In the genomic region with DNA sequence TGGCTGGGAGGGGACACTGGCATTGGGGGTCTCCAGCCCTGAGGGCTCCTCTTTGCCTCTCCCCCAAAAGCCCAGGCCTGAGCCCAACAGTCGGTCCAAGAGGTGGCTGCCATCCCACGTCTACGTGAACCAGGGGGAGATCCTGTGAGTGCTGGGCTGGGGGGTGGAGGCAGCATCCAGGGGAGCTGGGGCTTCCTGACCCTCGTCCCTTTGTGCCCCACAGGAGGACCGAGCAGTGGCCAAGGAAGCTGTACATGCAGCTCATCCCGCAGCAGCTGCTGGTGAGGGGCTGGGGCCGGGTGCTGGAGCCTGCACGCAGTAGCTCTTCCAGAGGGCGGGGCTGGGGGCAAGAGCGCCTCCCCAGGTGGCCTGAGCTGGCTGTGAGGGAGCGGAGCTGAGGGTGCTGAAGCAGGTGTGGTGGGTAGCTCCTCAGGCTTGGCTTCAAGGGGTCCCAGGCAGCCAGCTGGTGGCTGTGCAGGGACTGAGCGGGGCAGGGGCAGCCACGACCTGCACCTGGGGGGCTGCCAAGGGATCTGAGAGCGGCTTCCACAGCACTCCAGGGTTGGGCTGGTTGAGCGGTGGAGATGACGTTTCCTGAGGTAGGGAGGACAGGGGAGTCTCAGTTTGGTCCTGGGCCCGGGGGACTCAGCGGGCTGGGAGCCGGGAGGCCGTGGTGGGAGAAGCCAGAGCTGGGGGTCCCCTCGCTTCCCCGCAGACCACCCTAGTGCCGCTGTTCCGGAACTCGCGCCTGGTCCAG, we compare ENCODE assay signal across 14 cellular contexts. TPM values are rescaled to one million over a fixed set of nuclear protein-coding genes. Genes with fewer than 3 reads are reported as not detected.
DNase-seq lines count a peak whose midpoint lies in the region; ATAC-seq and TF ChIP-seq lines count a peak whose summit lies in the region.
"Had no signal": no experiment of that assay in that cellular context is flagged by ENCODE, and none has a peak within 500 bp of the region (broad histone marks: within the 10 kb centered on the region; RNA-seq: fewer than 3 reads in every experiment).

No MANE protein-coding gene starts in this region.

- H3K36me3 ChIP-seq in trophoblast cell (ENCODE audit: control insufficient read depth in 1 of 2, insufficient read depth in 2 of 2, low read length in 2 of 2): peaks cover 81 to 88% of the 10 kb centered on the region in 2 experiments
- H3K36me3 ChIP-seq in hepatocyte (replicated peaks; ENCODE audit: insufficient read depth, low read depth): peaks cover 5% of the 10 kb centered on the region
- peaks cover 23% of the 10 kb centered on the region for H3K36me3 ChIP-seq in CD8-positive, alpha-beta T cell (ENCODE audit: insufficient read depth, low read length)

- H4K91ac ChIP-seq in trophoblast cell (ENCODE audit: low read depth, low read length): no peak overlapping the region

- ATAC-seq in natural killer cell: no peak
- ATAC-seq in CD8-positive, alpha-beta T cell: no peak

- intact Hi-C loops in natural killer cell (cut with micrococcal nuclease): no loop called here
- intact Hi-C loops in CD8-positive, alpha-beta T cell (cut with DNase I, micrococcal nuclease): no loop called here

- peaks cover 55% of the 10 kb centered on the region for H4K20me1 ChIP-seq in hepatocyte (ENCODE audit: insufficient read depth, poor library complexity, severe bottlenecking)

- no CpG with 5 or more reads among the region's 26 CpGs for WGBS in trophoblast cell (ENCODE audit: extremely low coverage, insufficient coverage, insufficient read length)
- WGBS in hepatocyte (ENCODE audit: low lambda C conversion rate, missing lambda C conversion rate): 95% methylated on average over 22 of the region's 26 CpGs

- no peak overlapping the region for H3K9ac ChIP-seq in trophoblast cell (ENCODE audit: low read length)

- H3K4me3 Mint-ChIP-seq in natural killer cell: no peak overlapping the region
- H3K4me3 Mint-ChIP-seq in CD8-positive, alpha-beta T cell: no peak overlapping the region
- H3K4me3 Mint-ChIP-seq: activated CD4-positive, alpha-beta memory T cell treated with anti-CD3 and anti-CD28 coated beads, Interleukin-2, amount 10 ng/mL, durations not matched to agents 7 days and 5 days; CD14-positive monocyte; mesothelial cell of epicardium had no signal

- H3K14ac ChIP-seq in trophoblast cell (ENCODE audit: low read length): no peak overlapping the region

- H3K4me3 ChIP-seq in GM12865 (ENCODE audit: low read depth, low read length) (no peak overlapping the region), trophoblast cell (ENCODE audit: low read depth, low read length) (no peak overlapping the region), hepatocyte (no peak overlapping the region)
- H3K4me3 ChIP-seq in CD8-positive, alpha-beta T cell (ENCODE audit: low read depth, low read length): no peak overlapping the region

- H3K27ac ChIP-seq in cingulate gyrus (ENCODE audit: low read depth, low read length): peak overlapping the region; percentile 54
- no peak overlapping the region for H3K27ac ChIP-seq in trophoblast cell (ENCODE audit: low read depth, low read length)
- H3K27ac ChIP-seq in hepatocyte: no peak overlapping the region
- H3K27ac ChIP-seq in CD8-positive, alpha-beta T cell (ENCODE audit: low read depth, low read length): no peak overlapping the region

- H3K4me1 ChIP-seq in trophoblast cell (ENCODE audit: control insufficient read depth in 1 of 2, insufficient read depth in 2 of 2, low read length in 2 of 2): peaks cover 0 to 8% of the 10 kb centered on the region in 2 experiments
- peaks cover 6% of the 10 kb centered on the region for H3K4me1 ChIP-seq in hepatocyte (ENCODE audit: insufficient read depth)
- peaks cover 2% of the 10 kb centered on the region for H3K4me1 ChIP-seq in CD8-positive, alpha-beta T cell (ENCODE audit: insufficient read depth, low read length)

- CTCF ChIA-PET in CD8-positive, alpha-beta T cell (lab: Charles Lee): no interaction called here

- H3K36me3 Mint-ChIP-seq in natural killer cell: no peaks in the 10 kb centered on the region
- peaks cover 43% of the 10 kb centered on the region for H3K36me3 Mint-ChIP-seq in CD8-positive, alpha-beta T cell

- no peak overlapping the region for H2BK5ac ChIP-seq in trophoblast cell (ENCODE audit: low read depth, low read length, poor library complexity)

- H3K9me3 Mint-ChIP-seq in natural killer cell: no peaks in the 10 kb centered on the region
- no peaks in the 10 kb centered on the region for H3K9me3 Mint-ChIP-seq in CD8-positive, alpha-beta T cell
- H3K9me3 Mint-ChIP-seq: activated CD4-positive, alpha-beta memory T cell treated with anti-CD3 and anti-CD28 coated beads, Interleukin-2, amount 10 ng/mL, durations not matched to agents 7 days and 5 days; CD14-positive monocyte; mesothelial cell of epicardium had no signal

- no peaks in the 10 kb centered on the region for H3K9me3 ChIP-seq in trophoblast cell (ENCODE audit: insufficient read depth, low read depth, low read length)
- no peaks in the 10 kb centered on the region for H3K9me3 ChIP-seq in hepatocyte (ENCODE audit: low read depth)
- H3K9me3 ChIP-seq in CD8-positive, alpha-beta T cell (ENCODE audit: low read length): no peaks in the 10 kb centered on the region

- no peak overlapping the region for H3K23ac ChIP-seq in trophoblast cell (ENCODE audit: low read length)

- no peak overlapping the region for H2BK12ac ChIP-seq in trophoblast cell (ENCODE audit: low read length)

- H3K27me3 ChIP-seq in trophoblast cell (ENCODE audit: insufficient read depth, low read length): no peaks in the 10 kb centered on the region
- H3K27me3 ChIP-seq in hepatocyte: no peaks in the 10 kb centered on the region
- H3K27me3 ChIP-seq in CD8-positive, alpha-beta T cell (ENCODE audit: insufficient read depth, low read length): no peaks in the 10 kb centered on the region

- H2BK120ac ChIP-seq in trophoblast cell (ENCODE audit: insufficient read depth, low read length, poor library complexity): no peak overlapping the region

- no peak overlapping the region for H4K8ac ChIP-seq in trophoblast cell (ENCODE audit: low read depth, low read length)

- H3K27me3 Mint-ChIP-seq in natural killer cell (ENCODE audit: low read depth in 2 of 2): no peaks in the 10 kb centered on the region
- H3K27me3 Mint-ChIP-seq in CD8-positive, alpha-beta T cell (ENCODE audit: low read depth): no peaks in the 10 kb centered on the region
- H3K27me3 Mint-ChIP-seq: activated CD4-positive, alpha-beta memory T cell treated with anti-CD3 and anti-CD28 coated beads, Interleukin-2, amount 10 ng/mL, durations not matched to agents 7 days and 5 days had no signal

- H4K12ac ChIP-seq in trophoblast cell (ENCODE audit: low read depth, low read length): peak overlapping the region; percentile 16

- DNase-seq in GM12865 (ENCODE audit: low read depth): peak; percentile 6
- DNase-seq in HuH-7.5 (ENCODE audit: low spot score): peak; percentile 52
- no peak for DNase-seq in trophoblast cell
- DNase-seq in natural killer cell: no peak
- DNase-seq in NCI-H2029 (lab: John Stamatoyannopoulos, UW): no peak
- DNase-seq in hepatocyte (ENCODE audit: low spot score): no peak
- DNase-seq in CD8-positive, alpha-beta T cell: no peak
- DNase-seq: activated CD4-positive, alpha-beta memory T cell treated with anti-CD3 and anti-CD28 coated beads, Interleukin-2, amount 10 ng/mL, durations not matched to agents 7 days and 5 days; activated naive CD4-positive, alpha-beta T cell; NCI-H187 treated with DMSO at 0.1 percent for 48 hours; T-helper 1 cell had no signal

- peaks cover 0 to under 1% of the 10 kb centered on the region in 2 donors for H3K4me1 Mint-ChIP-seq in natural killer cell
- peaks cover 6% of the 10 kb centered on the region for H3K4me1 Mint-ChIP-seq in CD8-positive, alpha-beta T cell (ENCODE audit: low read depth)

- POLR2A ChIA-PET in CD8-positive, alpha-beta T cell (lab: Charles Lee): interaction anchor here (2.2 kb wide), 1 partner anchor 7 kb away, joined by 6 read pairs; a partner anchor contains a TSS

- H3K79me2 ChIP-seq in trophoblast cell (ENCODE audit: control insufficient read depth, insufficient read depth, low read length, poor library complexity) (peaks cover 2% of the 10 kb centered on the region), hepatocyte (peaks cover 34% of the 10 kb centered on the region)

- H2AFZ ChIP-seq in trophoblast cell (ENCODE audit: insufficient read depth, low read length, poor library complexity) (no peak overlapping the region), hepatocyte (no peak overlapping the region)

- H2AK5ac ChIP-seq in trophoblast cell (ENCODE audit: low read length): no peak overlapping the region

- H3K4ac ChIP-seq in trophoblast cell (ENCODE audit: low read depth, low read length): no peak overlapping the region

- H3K4me2 ChIP-seq in trophoblast cell (ENCODE audit: low read length): no peak overlapping the region
- no peak overlapping the region for H3K4me2 ChIP-seq in hepatocyte

- H3K18ac ChIP-seq in trophoblast cell (ENCODE audit: low read length): no peak overlapping the region

- no peaks in the 10 kb centered on the region for H3K79me1 ChIP-seq in trophoblast cell (ENCODE audit: low read length)

- peak overlapping the region in 1 of 2 donors; percentile 40 for H3K27ac Mint-ChIP-seq in natural killer cell
- H3K27ac Mint-ChIP-seq in CD8-positive, alpha-beta T cell: no peak overlapping the region
- H3K27ac Mint-ChIP-seq: activated CD4-positive, alpha-beta memory T cell treated with anti-CD3 and anti-CD28 coated beads, Interleukin-2, amount 10 ng/mL, durations not matched to agents 7 days and 5 days had no signal

- H3K9me2 ChIP-seq in hepatocyte (replicated peaks; ENCODE audit: insufficient read depth): no peaks in the 10 kb centered on the region

- TF ChIP-seq CTCF in GM12865 (IDR thresholded peaks at IDR 0.05; ENCODE audit: insufficient read depth, low read depth, low read length, missing control alignments): no peak
- TF ChIP-seq CTCF in natural killer cell (IDR thresholded peaks at IDR 0.05): no peak
- TF ChIP-seq CTCF in hepatocyte (IDR thresholded peaks at IDR 0.05; ENCODE audit: poor library complexity): no peak
- TF ChIP-seq CTCF in CD8-positive, alpha-beta T cell (IDR thresholded peaks at IDR 0.05): no peak

RNA-seq across cellular contexts. Expression of a gene that starts 7.1 kb away (rescaled TPM):
- polyA plus RNA-seq in trophoblast cell (2013): 233 and 241 TPM in 2 replicates
- total RNA-seq in natural killer cell (100 to 1,000 TPM; 116 to 132 (median 128) TPM), hepatocyte (76.4 and 114 TPM in 2 replicates)
- polyA plus RNA-seq in hepatocyte: 294 and 305 TPM in 2 replicates
- 100 to 1,000 TPM; 112 to 116 TPM for total RNA-seq in CD8-positive, alpha-beta T cell

RNA-seq across cellular contexts. Expression of a gene that starts 9.4 kb away (rescaled TPM):
- 43.8 and 44.8 TPM in 2 replicates for polyA plus RNA-seq in trophoblast cell (2013)
- 100 to 1,000 TPM; 228 to 253 (median 243) TPM for total RNA-seq in natural killer cell
- 16.1 and 27.0 TPM in 2 replicates for total RNA-seq in hepatocyte
- polyA plus RNA-seq in hepatocyte: 68.6 and 84.4 TPM in 2 replicates
- total RNA-seq in CD8-positive, alpha-beta T cell: 100 to 1,000 TPM in 1 of 2 experiments, 10 to 100 TPM in 1; 98.9 to 114 TPM

RNA-seq across cellular contexts. Expression of a gene that starts 19.1 kb away (rescaled TPM):
- 142 and 143 TPM in 2 replicates for polyA plus RNA-seq in trophoblast cell (2013)
- total RNA-seq in natural killer cell (10 to 100 TPM; 12.8 to 17.8 (median 16.1) TPM), hepatocyte (15.6 and 16.3 TPM in 2 replicates)
- polyA plus RNA-seq in hepatocyte: 73.0 and 74.5 TPM in 2 replicates
- total RNA-seq in CD8-positive, alpha-beta T cell: 10 to 100 TPM; 12.6 to 14.1 TPM

RNA-seq across cellular contexts. Expression of a gene that starts 19.5 kb away (rescaled TPM):
- polyA plus RNA-seq in trophoblast cell (2013): 38.8 and 40.1 TPM in 2 replicates
- total RNA-seq in natural killer cell (10 to 100 TPM; 45.8 to 59.7 (median 54.4) TPM), hepatocyte (10.7 and 13.4 TPM in 2 replicates)
- 52.8 and 55.1 TPM in 2 replicates for polyA plus RNA-seq in hepatocyte
- total RNA-seq in CD8-positive, alpha-beta T cell: 10 to 100 TPM; 31.1 to 31.2 TPM

RNA-seq across cellular contexts. Expression of a gene that starts 38.7 kb away (rescaled TPM):
- 0.30 and 0.33 TPM in 2 replicates for polyA plus RNA-seq in trophoblast cell (2013)
- total RNA-seq in natural killer cell (1 to 10 TPM; 3.0 to 3.8 (median 3.4) TPM), hepatocyte (0.12 and 0.60 TPM in 2 replicates)
- 0.33 and 0.97 TPM in 2 replicates for polyA plus RNA-seq in hepatocyte
- 1 to 10 TPM; 7.9 to 8.1 TPM for total RNA-seq in CD8-positive, alpha-beta T cell

Comparison
In these comparisons a context has a peak if more than half of its experiments do, and no peak if none do; other contexts are left out.
1. DNase-seq: peak in GM12865 (single experiment) and HuH-7.5 (single experiment); none in trophoblast cell (0 of 2), natural killer cell (single experiment), NCI-H2029 (single experiment), hepatocyte (single experiment) and CD8-positive, alpha-beta T cell (0 of 7).